In genomic region chr2:133400411-133400810, GRCh38 we compare ENCODE assay signal across 1 cellular context.
A peak's percentile ranks its signal among the peaks of the same experiment; 100 is the strongest.
TF ChIP-seq lines count a peak whose summit lies in the region.

No MANE protein-coding gene starts in this region.

TF ChIP-seq in HEK293, 187 proteins besides CTCF, POLR2A, EP300 and RAD21 (continued from another document):
- TF ChIP-seq ZNF692 (tag by site-specific recombination; IDR thresholded peaks at IDR 0.05) (peak; percentile 75; the same call in 1 of the 2 replicates), ZFP69B (tag by site-specific recombination; IDR thresholded peaks at IDR 0.05) (peak; percentile 46; the same call in 1 of the 2 replicates), ZNF600 (tag by site-specific recombination; IDR thresholded peaks at IDR 0.05) (no peak)
TF ChIP-seq in HEK293: peak in this region for 2.
